Comparison of ENCODE assay signal across 8 cellular contexts in the genomic region with DNA sequence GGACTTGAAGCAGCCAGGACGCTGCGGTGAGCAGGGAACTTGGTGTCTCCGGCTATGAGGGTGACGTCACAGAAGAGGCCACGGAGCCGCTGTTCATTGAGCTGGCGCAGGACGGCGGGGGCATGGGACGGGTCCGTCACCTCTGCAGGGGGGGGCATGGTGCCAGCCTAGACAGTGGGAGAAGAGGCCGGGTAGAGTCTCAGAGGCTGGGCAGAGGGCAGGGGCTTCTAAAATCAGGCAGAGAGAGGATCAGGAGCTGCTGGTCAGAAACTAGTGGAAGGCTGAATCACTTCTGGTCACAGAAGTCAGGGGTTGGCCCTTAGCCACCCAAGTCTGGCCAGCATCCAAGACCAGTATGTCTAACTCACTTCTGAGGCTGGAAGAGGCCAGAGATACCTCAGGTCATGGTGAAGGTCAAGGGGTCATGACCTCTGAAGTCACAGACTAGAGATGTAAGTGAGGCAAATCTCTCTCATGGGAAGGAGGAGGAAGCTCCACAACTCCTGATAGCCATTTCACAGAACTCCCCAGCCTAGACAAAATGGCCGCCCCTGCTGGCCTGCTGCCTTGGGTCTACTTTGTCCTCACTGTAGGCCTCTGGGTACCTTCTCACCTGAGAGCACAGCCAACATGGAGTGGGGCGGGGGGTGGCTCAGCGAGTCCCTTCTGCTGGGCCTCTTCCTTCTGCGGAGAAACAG. TPM values are rescaled to one million over a fixed set of nuclear protein-coding genes. Genes with fewer than 3 reads are reported as not detected.
DNase-seq lines count a peak whose midpoint lies in the region; ATAC-seq and TF ChIP-seq lines count a peak whose summit lies in the region.

No MANE protein-coding gene starts in this region.

- POLR2A ChIA-PET in activated naive CD8-positive, alpha-beta T cell treated with anti-CD3 and anti-CD28 coated beads, Interleukin-2, amount 10 ng/mL, durations not matched to agents 7 days and 5 days (lab: Charles Lee) = interaction anchor here (3.6 kb wide), 1 partner anchor 10 kb away, joined by 18 read pairs; no protein-coding TSS in a partner anchor

- peak overlapping the region; percentile 22; the same call in 1 of the 2 replicates for H3K27ac ChIP-seq in HL-60 (replicated peaks)

- H3K4me1 Mint-ChIP-seq in activated naive CD8-positive, alpha-beta T cell treated with anti-CD3 and anti-CD28 coated beads, Interleukin-2, amount 10 ng/mL, durations not matched to agents 7 days and 5 days = peaks cover 10% of the 10 kb centered on the region
- H3K4me1 Mint-ChIP-seq in stimulated activated effector memory CD8-positive, alpha-beta T cell treated with anti-CD3 and anti-CD28 coated beads, Interleukin-12 subunit alpha, Interleukin-12 subunit beta, amount 100 ng/mL, for 72 hours = peaks cover 18% of the 10 kb centered on the region

- H3K27me3 ChIP-seq in HL-60 (ENCODE audit: insufficient read depth, poor library complexity, severe bottlenecking) = no peaks in the 10 kb centered on the region

- intact Hi-C loops in left ventricle myocardium superior (cut with micrococcal nuclease) = no loop called here

- TF ChIP-seq CTCF in HL-60 (IDR thresholded peaks at IDR 0.05; ENCODE audit: insufficient read depth, low read length) = no peak

- H3K27me3 Mint-ChIP-seq in activated naive CD8-positive, alpha-beta T cell treated with anti-CD3 and anti-CD28 coated beads, Interleukin-2, amount 10 ng/mL, durations not matched to agents 7 days and 5 days = no peaks in the 10 kb centered on the region

- no peak overlapping the region for H3K4me3 ChIP-seq in HL-60 (replicated peaks; ENCODE audit: insufficient read depth, low read length)

- H3K36me3 Mint-ChIP-seq in activated naive CD8-positive, alpha-beta T cell treated with anti-CD3 and anti-CD28 coated beads, Interleukin-2, amount 10 ng/mL, durations not matched to agents 7 days and 5 days = peaks cover 12% of the 10 kb centered on the region
- H3K36me3 Mint-ChIP-seq in stimulated activated effector memory CD8-positive, alpha-beta T cell treated with anti-CD3 and anti-CD28 coated beads, Interleukin-12 subunit alpha, Interleukin-12 subunit beta, amount 100 ng/mL, for 72 hours = peaks cover 67% of the 10 kb centered on the region

- DNase-seq in HL-60 (ENCODE audit: low read depth in 1 of 2, low spot score in 1 of 2) = peak in 1 of 2 experiments; percentile 11
- no peak for DNase-seq in activated naive CD8-positive, alpha-beta T cell treated with anti-CD3 and anti-CD28 coated beads, Interleukin-2, amount 10 ng/mL, durations not matched to agents 7 days and 5 days
- DNase-seq in left ventricle myocardium superior = peak; percentile 85
- DNase-seq in stimulated activated effector memory CD8-positive, alpha-beta T cell treated with anti-CD3 and anti-CD28 coated beads, Interleukin-12 subunit alpha, Interleukin-12 subunit beta, amount 100 ng/mL, for 72 hours (ENCODE audit: low spot score in 2 of 2) = no peak
- DNase-seq in midbrain (lab: John Stamatoyannopoulos, UW) = no peak
- DNase-seq in SKM-1 (lab: John Stamatoyannopoulos, UW; ENCODE audit: unreplicated experiment) = no peak

- H3K9me3 Mint-ChIP-seq in activated naive CD8-positive, alpha-beta T cell treated with anti-CD3 and anti-CD28 coated beads, Interleukin-2, amount 10 ng/mL, durations not matched to agents 7 days and 5 days = no peaks in the 10 kb centered on the region
- no peaks in the 10 kb centered on the region for H3K9me3 Mint-ChIP-seq in stimulated activated effector memory CD8-positive, alpha-beta T cell treated with anti-CD3 and anti-CD28 coated beads, Interleukin-12 subunit alpha, Interleukin-12 subunit beta, amount 100 ng/mL, for 72 hours

- H3K27ac Mint-ChIP-seq in activated naive CD8-positive, alpha-beta T cell treated with anti-CD3 and anti-CD28 coated beads, Interleukin-2, amount 10 ng/mL, durations not matched to agents 7 days and 5 days = peak overlapping the region; percentile 48
- H3K27ac Mint-ChIP-seq in stimulated activated effector memory CD8-positive, alpha-beta T cell treated with anti-CD3 and anti-CD28 coated beads, Interleukin-12 subunit alpha, Interleukin-12 subunit beta, amount 100 ng/mL, for 72 hours = peak overlapping the region; percentile 73

- no peak overlapping the region for H3K4me3 Mint-ChIP-seq in activated naive CD8-positive, alpha-beta T cell treated with anti-CD3 and anti-CD28 coated beads, Interleukin-2, amount 10 ng/mL, durations not matched to agents 7 days and 5 days
- no peak overlapping the region for H3K4me3 Mint-ChIP-seq in stimulated activated effector memory CD8-positive, alpha-beta T cell treated with anti-CD3 and anti-CD28 coated beads, Interleukin-12 subunit alpha, Interleukin-12 subunit beta, amount 100 ng/mL, for 72 hours

- no peak for ATAC-seq in activated naive CD8-positive, alpha-beta T cell treated with anti-CD3 and anti-CD28 coated beads, Interleukin-2, amount 10 ng/mL, durations not matched to agents 7 days and 5 days (ENCODE audit: low read depth)
- ATAC-seq in left ventricle myocardium superior (peak; percentile 56), GM21515 (IDR thresholded peaks at IDR 0.05; ENCODE audit: unreplicated experiment) (no peak), GM21576 (IDR thresholded peaks at IDR 0.05; ENCODE audit: unreplicated experiment) (no peak)
- ATAC-seq in stimulated activated effector memory CD8-positive, alpha-beta T cell treated with anti-CD3 and anti-CD28 coated beads, Interleukin-12 subunit alpha, Interleukin-12 subunit beta, amount 100 ng/mL, for 72 hours = peak; percentile 9

RNA-seq across cellular contexts. Expression of a gene that starts 12.6 kb away (rescaled TPM):
- total RNA-seq in activated naive CD8-positive, alpha-beta T cell treated with anti-CD3 and anti-CD28 coated beads, Interleukin-2, amount 10 ng/mL, durations not matched to agents 7 days and 5 days = 10 to 100 TPM; 56.0 to 58.6 TPM
- total RNA-seq in left ventricle myocardium superior = 70.9 TPM

RNA-seq across cellular contexts. Expression of a gene that starts 14.5 kb away (rescaled TPM):
- total RNA-seq in activated naive CD8-positive, alpha-beta T cell treated with anti-CD3 and anti-CD28 coated beads, Interleukin-2, amount 10 ng/mL, durations not matched to agents 7 days and 5 days = not detected
- total RNA-seq in left ventricle myocardium superior = not detected

RNA-seq across cellular contexts. Expression of a gene that starts 17.4 kb away (rescaled TPM):
- total RNA-seq in activated naive CD8-positive, alpha-beta T cell treated with anti-CD3 and anti-CD28 coated beads, Interleukin-2, amount 10 ng/mL, durations not matched to agents 7 days and 5 days = 100 to 1,000 TPM; 192 to 214 TPM
- 39.1 TPM for total RNA-seq in left ventricle myocardium superior

RNA-seq across cellular contexts. Expression of a gene that starts 21.9 kb away (rescaled TPM):
- 10 to 100 TPM; 15.2 to 15.7 TPM for total RNA-seq in activated naive CD8-positive, alpha-beta T cell treated with anti-CD3 and anti-CD28 coated beads, Interleukin-2, amount 10 ng/mL, durations not matched to agents 7 days and 5 days
- 9.6 TPM for total RNA-seq in left ventricle myocardium superior

RNA-seq across cellular contexts. Expression of a gene that starts 27.5 kb away (rescaled TPM):
- 10 to 100 TPM; 25.4 to 28.5 TPM for total RNA-seq in activated naive CD8-positive, alpha-beta T cell treated with anti-CD3 and anti-CD28 coated beads, Interleukin-2, amount 10 ng/mL, durations not matched to agents 7 days and 5 days
- 13.8 TPM for total RNA-seq in left ventricle myocardium superior

Comparison
In these comparisons a context has a peak if more than half of its experiments do, and no peak if none do; other contexts are left out.
1. ATAC-seq: peak in left ventricle myocardium superior (single experiment) and stimulated activated effector memory CD8-positive, alpha-beta T cell treated with anti-CD3 and anti-CD28 coated beads, Interleukin-12 subunit alpha, Interleukin-12 subunit beta, amount 100 ng/mL, for 72 hours (single experiment); none in activated naive CD8-positive, alpha-beta T cell treated with anti-CD3 and anti-CD28 coated beads, Interleukin-2, amount 10 ng/mL, durations not matched to agents 7 days and 5 days (single experiment), GM21515 (single experiment) and GM21576 (single experiment).